Comparison of ENCODE assay signal across 8 cellular contexts in the genomic region with DNA sequence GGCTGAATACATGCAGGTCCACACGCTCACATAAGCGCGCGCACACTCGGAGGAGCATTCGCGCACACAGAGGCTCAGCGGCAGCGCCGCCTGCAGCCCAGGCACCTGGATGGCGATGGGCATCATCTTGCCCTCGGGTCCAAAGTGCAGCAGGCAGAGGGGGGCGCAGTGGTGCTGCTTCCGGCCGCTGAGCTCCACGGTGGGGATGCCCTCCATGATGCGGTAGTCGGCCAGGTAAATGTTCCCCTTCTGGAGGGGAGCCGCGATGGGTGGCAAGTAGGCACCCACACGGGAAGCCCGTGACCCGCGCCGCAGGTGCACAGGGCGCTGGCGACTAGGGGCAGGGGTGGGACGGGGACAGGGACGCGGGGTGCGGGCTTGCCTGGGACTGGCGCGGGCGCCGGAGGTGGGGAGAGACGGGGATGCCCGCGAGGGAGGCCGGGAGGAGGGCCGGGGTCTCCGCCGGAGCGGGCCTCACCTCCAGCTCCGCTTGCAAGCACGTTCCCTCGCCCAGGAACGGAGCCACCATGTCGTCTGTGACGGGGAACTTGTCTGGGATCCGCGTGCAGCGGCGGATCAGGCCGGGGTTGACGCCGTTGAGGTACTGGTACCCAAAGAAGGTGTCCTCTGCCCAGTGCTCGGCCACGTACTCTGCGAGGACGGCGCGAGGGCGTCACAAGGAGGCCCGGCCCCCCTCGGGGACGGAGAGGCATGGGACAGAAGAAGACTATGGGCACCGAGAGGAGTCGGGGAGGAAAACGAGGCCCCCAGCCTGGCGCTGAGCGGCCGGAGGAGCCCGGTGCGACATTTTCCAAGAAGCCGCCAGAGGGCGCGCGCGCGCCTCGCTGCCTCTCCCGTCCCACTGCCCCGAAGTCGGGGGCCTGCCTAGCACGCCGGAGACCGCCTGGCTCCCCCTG. TPM values are rescaled to one million over a fixed set of nuclear protein-coding genes. Genes with fewer than 3 reads are reported as not detected.
DNase-seq lines count a peak whose midpoint lies in the region; ATAC-seq and TF ChIP-seq lines count a peak whose summit lies in the region.

No MANE protein-coding gene starts in this region.

- ATAC-seq in DND-41 (ENCODE audit: insufficient read depth, low read depth) (peak; percentile 94), HG02885 (IDR thresholded peaks at IDR 0.05; ENCODE audit: poor library complexity, unreplicated experiment) (peak; percentile 48), GM18858 (IDR thresholded peaks at IDR 0.05; ENCODE audit: unreplicated experiment) (no peak)

- H2AFZ ChIP-seq in DND-41 (ENCODE audit: low read depth, low read length): peak overlapping the region; percentile 91

- H3K4me1 ChIP-seq in DND-41 (ENCODE audit: insufficient read depth, low read length) (peaks cover 16% of the 10 kb centered on the region), ectodermal cell (ENCODE audit: control insufficient read depth, insufficient read depth, low read length) (no peaks in the 10 kb centered on the region)

- H3K27ac ChIP-seq in DND-41 (ENCODE audit: low read length) (no peak overlapping the region), ectodermal cell (ENCODE audit: insufficient read depth, low read depth, low read length, poor library complexity, severe bottlenecking) (no peak overlapping the region)

- WGBS in ectodermal cell, 2 experiments: 1 to 2% methylated on average over 87 of the region's 87 CpGs

- H3K4me2 ChIP-seq in DND-41 (ENCODE audit: insufficient read depth, low read length): peak overlapping the region; percentile 92

- H3K79me2 ChIP-seq in DND-41 (ENCODE audit: insufficient read depth, low read length): no peaks in the 10 kb centered on the region

- H3K9ac ChIP-seq in DND-41 (ENCODE audit: low read depth, low read length): peak overlapping the region; percentile 55

- peak; percentile 88 for TF ChIP-seq CTCF in DND-41 (IDR thresholded peaks at IDR 0.05; ENCODE audit: borderline replicate concordance, extremely low read depth, low read length, poor library complexity, severe bottlenecking)

- H3K9me3 ChIP-seq in DND-41 (ENCODE audit: insufficient read depth, low read length, severe bottlenecking) (no peaks in the 10 kb centered on the region), ectodermal cell (ENCODE audit: control insufficient read depth, low read length) (no peaks in the 10 kb centered on the region)

- H3K4me3 ChIP-seq in DND-41 (ENCODE audit: low read depth in 1 of 2, low read length in 2 of 2) (peak overlapping the region in 1 of 2 experiments; percentile 61; a peak in 3 of 4 replicates), ectodermal cell (ENCODE audit: insufficient read depth, low read depth, low read length) (peak overlapping the region; percentile 51)

- H3K27me3 ChIP-seq in DND-41 (ENCODE audit: insufficient read depth, low read length, poor library complexity) (peaks cover 22% of the 10 kb centered on the region), ectodermal cell (ENCODE audit: control insufficient read depth, insufficient read depth, low read length, poor library complexity, severe bottlenecking) (peaks cover 79% of the 10 kb centered on the region)

- H3K36me3 ChIP-seq in DND-41 (ENCODE audit: insufficient read depth, low read length): no peaks in the 10 kb centered on the region
- H3K36me3 ChIP-seq in ectodermal cell (ENCODE audit: control insufficient read depth, insufficient read depth, low read length): no peaks in the 10 kb centered on the region

- H4K20me1 ChIP-seq in DND-41 (ENCODE audit: insufficient read depth, low read length): no peaks in the 10 kb centered on the region

- DNase-seq in DND-41 (peak; percentile 76), NCI-H510A treated with DMSO at 0.1 percent for 48 hours (lab: John Stamatoyannopoulos, UW) (peak; percentile 52), lung microvascular endothelial cell (ENCODE audit: low read depth in 2 of 2) (peak; percentile 54 to 65)
- DNase-seq in activated CD4-positive, alpha-beta T cell treated with anti-CD3 and anti-CD28 coated beads, Interleukin-2, amount 50 U/mL, for 48 hours: peak; percentile 84 to 88
- DNase-seq in stimulated activated CD4-positive, alpha-beta T cell treated with anti-CD3 and anti-CD28 coated beads, TNF-alpha, amount 100 ng/mL, for 24 hours (ENCODE audit: low read depth in 3 of 3): peak; percentile 65 to 83 (median 69)

RNA-seq across cellular contexts. Expression of gene ALOX12B, which starts 8.0 kb away (rescaled TPM):
- 1.6 TPM for polyA plus RNA-seq in ectodermal cell (2013, experiment 1 of 4)
- polyA plus RNA-seq in ectodermal cell (2013, experiment 2 of 4): 0.39 TPM
- 0.32 TPM for polyA plus RNA-seq in ectodermal cell (2013, experiment 3 of 4)
- 0.45 TPM for polyA plus RNA-seq in ectodermal cell (2013, experiment 4 of 4)
- total RNA-seq in lung microvascular endothelial cell: not detected in 2 replicates

RNA-seq across cellular contexts. Expression of gene ALOXE3, which starts 38.8 kb away (rescaled TPM):
- polyA plus RNA-seq in ectodermal cell (2013, experiment 1 of 4): not detected
- not detected for polyA plus RNA-seq in ectodermal cell (2013, experiment 2 of 4)
- polyA plus RNA-seq in ectodermal cell (2013, experiment 3 of 4): not detected
- not detected for polyA plus RNA-seq in ectodermal cell (2013, experiment 4 of 4)
- total RNA-seq in lung microvascular endothelial cell: under 0.01 TPM in 1 of 2 replicates, not detected in the other

RNA-seq across cellular contexts. Expression of gene ALOX15B, which starts 40.7 kb away (rescaled TPM):
- polyA plus RNA-seq in ectodermal cell (2013, experiment 1 of 4): not detected
- not detected for polyA plus RNA-seq in ectodermal cell (2013, experiment 2 of 4)
- polyA plus RNA-seq in ectodermal cell (2013, experiment 3 of 4): not detected
- not detected for polyA plus RNA-seq in ectodermal cell (2013, experiment 4 of 4)
- total RNA-seq in lung microvascular endothelial cell: not detected in 2 replicates

RNA-seq across cellular contexts. Expression of gene HES7, which starts 44.4 kb away (rescaled TPM):
- not detected for polyA plus RNA-seq in ectodermal cell (2013, experiment 1 of 4)
- polyA plus RNA-seq in ectodermal cell (2013, experiment 2 of 4): 0.21 TPM
- 0.91 TPM for polyA plus RNA-seq in ectodermal cell (2013, experiment 3 of 4)
- polyA plus RNA-seq in ectodermal cell (2013, experiment 4 of 4): 0.53 TPM
- 0.22 TPM in 1 of 2 replicates, not detected in the other for total RNA-seq in lung microvascular endothelial cell
